ENCODE assay signal across 29 cellular contexts in genomic region chr11:83685730-83686129, GRCh38.
"Had no signal": no experiment of that assay in that cellular context is flagged by ENCODE, and none has a peak within 500 bp of the region (broad histone marks: within the 10 kb centered on the region; RNA-seq: fewer than 3 reads in every experiment).

No MANE protein-coding gene starts in this region.

- H3K9ac ChIP-seq: neural progenitor cell, parathyroid adenoma had no signal

- H3K4me3 ChIP-seq: neural progenitor cell, ovary, psoas muscle, right lobe of liver, sigmoid colon, stomach, thoracic aorta, thyroid gland, tibial nerve, upper lobe of left lung, vagina had no signal

- H2AFZ ChIP-seq: neural progenitor cell, parathyroid adenoma had no signal

- H3K36me3 ChIP-seq: neural progenitor cell, neutrophil, ovary, right lobe of liver, sigmoid colon, stomach, thoracic aorta, thyroid gland, tibial nerve, upper lobe of left lung, vagina had no signal

- H3K4me2 ChIP-seq: neural progenitor cell had no signal

- FAIRE-seq: small intestine, urothelium cell line had no signal

- H3K9me3 ChIP-seq: neutrophil, ovary, psoas muscle, right lobe of liver, sigmoid colon, stomach, thoracic aorta, thyroid gland, tibial nerve, upper lobe of left lung, vagina had no signal

- DNase-seq: naive B cell; naive thymus-derived CD8-positive, alpha-beta T cell; nucleus accumbens; ovary; posterior cingulate gyrus; psoas muscle; right cardiac atrium; right lobe of liver; sigmoid colon; small intestine; stimulated activated CD4-positive, alpha-beta T cell treated with anti-CD3 and anti-CD28 coated beads, Interleukin-1b, Interleukin-23, amount 100 ng/mL, for 48 hours; stimulated activated CD4-positive, alpha-beta T cell treated with anti-CD3 and anti-CD28 coated beads, Interleukin-4, amount 100 ng/mL, for 1 hour; stimulated activated naive B cell treated with anti-CD40 and anti-IgM and Interleukin-4, amounts not matched to agents 10 μg/mL and 1 μg/mL and 100 μg/mL, for 72 hours; stimulated activated naive CD4-positive, alpha-beta T cell treated with Interleukin-2 at 50 U/mL for 16 hours; stomach; thyroid gland; trophoblast cell; upper lobe of left lung had no signal

- H3K27ac Mint-ChIP-seq: naive thymus-derived CD8-positive, alpha-beta T cell; natural killer cell treated with Interleukin-12 subunit alpha and Interleukin-12 subunit beta and Interleukin-15 and Interleukin-18, amount 100 ng/mL, for 72 hours; neural progenitor cell; progenitor cell of endocrine pancreas; stimulated activated effector memory CD8-positive, alpha-beta T cell treated with anti-CD3 and anti-CD28 coated beads, Interleukin-12 subunit alpha, Interleukin-12 subunit beta, amount 100 ng/mL, for 72 hours; stimulated activated naive B cell treated with anti-CD40 and anti-IgM and Interleukin-4, amounts not matched to agents 10 μg/mL and 1 μg/mL and 100 μg/mL, for 72 hours; stimulated activated naive CD8-positive, alpha-beta T cell treated with anti-CD3 and anti-CD28 coated beads, Interleukin-15, Interleukin-2, amounts not matched to agents 100 ng/mL and 50 ng/mL, for 24 hours had no signal

- H3K4me3 Mint-ChIP-seq: naive B cell; naive thymus-derived CD8-positive, alpha-beta T cell; natural killer cell treated with Interleukin-12 subunit alpha and Interleukin-12 subunit beta and Interleukin-15 and Interleukin-18, amount 100 ng/mL, for 72 hours; neural progenitor cell; stimulated activated effector memory CD8-positive, alpha-beta T cell treated with anti-CD3 and anti-CD28 coated beads, Interleukin-12 subunit alpha, Interleukin-12 subunit beta, amount 100 ng/mL, for 72 hours; stimulated activated naive B cell treated with anti-CD40 and anti-IgM and Interleukin-4, amounts not matched to agents 10 μg/mL and 1 μg/mL and 100 μg/mL, for 72 hours; stimulated activated naive CD8-positive, alpha-beta T cell treated with anti-CD3 and anti-CD28 coated beads, Interleukin-15, Interleukin-2, amounts not matched to agents 100 ng/mL and 50 ng/mL, for 24 hours had no signal

- H3K4me1 ChIP-seq: psoas muscle, right lobe of liver, sigmoid colon, upper lobe of left lung, vagina had no signal

- ATAC-seq: naive thymus-derived CD8-positive, alpha-beta T cell; natural killer cell treated with Interleukin-12 subunit alpha and Interleukin-12 subunit beta and Interleukin-15 and Interleukin-18, amount 100 ng/mL, for 72 hours; psoas muscle; right cardiac atrium; right lobe of liver; stimulated activated effector memory CD8-positive, alpha-beta T cell treated with anti-CD3 and anti-CD28 coated beads, Interleukin-12 subunit alpha, Interleukin-12 subunit beta, amount 100 ng/mL, for 72 hours; stimulated activated naive B cell treated with anti-CD40 and anti-IgM and Interleukin-4, amounts not matched to agents 10 μg/mL and 1 μg/mL and 100 μg/mL, for 72 hours had no signal

- H3K9me3 Mint-ChIP-seq: naive thymus-derived CD8-positive, alpha-beta T cell; neural progenitor cell; stimulated activated naive B cell treated with anti-CD40 and anti-IgM and Interleukin-4, amounts not matched to agents 10 μg/mL and 1 μg/mL and 100 μg/mL, for 72 hours had no signal

- H3K27me3 ChIP-seq: neural progenitor cell, neutrophil, ovary, right lobe of liver, sigmoid colon, thyroid gland, tibial nerve, upper lobe of left lung, vagina had no signal

- H3K4me1 Mint-ChIP-seq: naive thymus-derived CD8-positive, alpha-beta T cell; stimulated activated effector memory CD8-positive, alpha-beta T cell treated with anti-CD3 and anti-CD28 coated beads, Interleukin-12 subunit alpha, Interleukin-12 subunit beta, amount 100 ng/mL, for 72 hours had no signal

- H3K36me3 Mint-ChIP-seq: naive B cell; naive thymus-derived CD8-positive, alpha-beta T cell; natural killer cell treated with Interleukin-12 subunit alpha and Interleukin-12 subunit beta and Interleukin-15 and Interleukin-18, amount 100 ng/mL, for 72 hours; neural progenitor cell; stimulated activated effector memory CD8-positive, alpha-beta T cell treated with anti-CD3 and anti-CD28 coated beads, Interleukin-12 subunit alpha, Interleukin-12 subunit beta, amount 100 ng/mL, for 72 hours; stimulated activated naive B cell treated with anti-CD40 and anti-IgM and Interleukin-4, amounts not matched to agents 10 μg/mL and 1 μg/mL and 100 μg/mL, for 72 hours had no signal

- H3K27ac ChIP-seq: neural progenitor cell, neutrophil, ovary, parathyroid adenoma, psoas muscle, right lobe of liver, sigmoid colon, stomach, thoracic aorta, thyroid gland, tibial nerve, upper lobe of left lung, vagina had no signal

- H3K27me3 Mint-ChIP-seq: natural killer cell treated with Interleukin-12 subunit alpha and Interleukin-12 subunit beta and Interleukin-15 and Interleukin-18, amount 100 ng/mL, for 72 hours had no signal
